In the genomic region with DNA sequence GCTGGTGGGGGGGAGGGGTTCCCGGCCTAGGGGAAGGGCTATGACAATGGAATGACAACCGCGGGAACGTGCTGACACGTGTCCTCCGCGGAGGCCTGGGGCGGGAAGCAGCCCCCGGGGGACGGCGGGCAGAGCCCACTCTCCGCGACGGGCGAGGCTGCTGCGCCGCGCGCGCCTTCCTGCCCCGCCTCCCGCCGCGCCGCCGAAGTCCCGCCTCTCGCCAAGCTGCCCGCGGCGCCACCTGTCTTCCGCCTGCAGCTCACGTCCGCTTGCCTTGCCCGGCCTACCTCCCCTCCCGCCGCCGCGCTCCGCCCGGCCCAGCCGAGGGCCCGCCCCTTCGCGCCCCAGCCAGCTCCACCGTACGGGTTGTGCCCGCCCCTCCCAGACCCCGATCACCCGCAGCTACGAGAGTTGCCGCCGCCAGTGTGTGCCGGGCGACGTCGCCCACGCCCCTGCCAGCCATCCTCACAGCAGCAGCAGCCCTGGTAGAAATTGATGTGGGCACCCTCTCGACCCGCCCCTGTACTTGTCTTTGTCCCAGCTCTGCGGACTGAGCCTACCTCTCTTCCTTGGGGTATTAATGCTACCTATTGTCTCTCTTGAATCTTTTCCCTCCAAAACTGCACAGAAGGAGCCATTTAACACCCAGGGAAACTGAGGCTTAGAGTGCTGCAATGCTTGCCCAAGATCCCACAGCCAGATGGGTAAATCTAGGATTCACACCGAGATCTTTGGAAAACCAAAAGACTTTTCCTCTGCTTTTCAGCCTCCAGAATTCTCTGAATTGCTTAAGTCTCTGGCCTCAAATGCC, we compare ENCODE assay signal across 1 cellular context.
TF ChIP-seq lines count a peak whose summit lies in the region.

Gene PARP16, minus strand, starts transcription at position 180 of the 811 bp plus-strand sequence. CDS start 457 bp downstream, outside the sequence.

TF ChIP-seq in HepG2, 621 proteins besides CTCF, POLR2A, EP300 and RAD21 (continued from another document and continues in another):
- TF ChIP-seq, protein P1, sequence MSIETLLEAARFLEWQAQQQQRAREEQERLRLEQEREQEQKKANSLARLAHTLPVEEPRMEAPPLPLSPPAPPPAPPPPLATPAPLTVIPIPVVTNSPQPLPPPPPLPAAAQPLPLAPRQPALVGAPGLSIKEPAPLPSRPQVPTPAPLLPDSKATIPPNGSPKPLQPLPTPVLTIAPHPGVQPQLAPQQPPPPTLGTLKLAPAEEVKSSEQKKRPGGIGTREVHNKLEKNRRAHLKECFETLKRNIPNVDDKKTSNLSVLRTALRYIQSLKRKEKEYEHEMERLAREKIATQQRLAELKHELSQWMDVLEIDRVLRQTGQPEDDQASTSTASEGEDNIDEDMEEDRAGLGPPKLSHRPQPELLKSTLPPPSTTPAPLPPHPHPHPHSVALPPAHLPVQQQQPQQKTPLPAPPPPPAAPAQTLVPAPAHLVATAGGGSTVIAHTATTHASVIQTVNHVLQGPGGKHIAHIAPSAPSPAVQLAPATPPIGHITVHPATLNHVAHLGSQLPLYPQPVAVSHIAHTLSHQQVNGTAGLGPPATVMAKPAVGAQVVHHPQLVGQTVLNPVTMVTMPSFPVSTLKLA (IDR thresholded peaks at IDR 0.05): no peak
- TF ChIP-seq GABPB1 (CRISPR knock-in tag; IDR thresholded peaks at IDR 0.05): peak; percentile 81
- peak; percentile 7 for TF ChIP-seq AGO2 (optimal IDR thresholded peaks at IDR 0.05; ENCODE audit: low read depth, low read length)
- TF ChIP-seq ZSCAN20 (CRISPR knock-in tag; IDR thresholded peaks at IDR 0.05; ENCODE audit: borderline replicate concordance): 0 out of 2 replicates have a peak, but pooled peaks have one; percentile 42
- no peak for TF ChIP-seq ZNF292 (CRISPR knock-in tag; IDR thresholded peaks at IDR 0.05; ENCODE audit: borderline replicate concordance, low read depth)
- TF ChIP-seq KLF6 (CRISPR knock-in tag; IDR thresholded peaks at IDR 0.05): 0 out of 2 replicates have a peak, but pooled peaks have one; percentile 46
- peak; percentile 88; the same call in 1 of the 2 replicates for TF ChIP-seq ZNF709 (CRISPR knock-in tag; IDR thresholded peaks at IDR 0.05)
- no peak for TF ChIP-seq SIX1 (CRISPR knock-in tag; IDR thresholded peaks at IDR 0.05; ENCODE audit: borderline replicate concordance)
- peak; percentile 27; the same call in 1 of the 2 replicates for TF ChIP-seq RXRB (CRISPR knock-in tag; IDR thresholded peaks at IDR 0.05; ENCODE audit: borderline replicate concordance)
- TF ChIP-seq ZNF891 (CRISPR knock-in tag; IDR thresholded peaks at IDR 0.05): no peak
- TF ChIP-seq NBN (conservative IDR thresholded peaks at IDR 0.05): no peak
- TF ChIP-seq SNAPC5 (CRISPR knock-in tag; IDR thresholded peaks at IDR 0.05; ENCODE audit: borderline replicate concordance): no peak
- TF ChIP-seq CHCHD3 (CRISPR knock-in tag; IDR thresholded peaks at IDR 0.05): no peak
- TF ChIP-seq CBX5 (CRISPR knock-in tag; IDR thresholded peaks at IDR 0.05; ENCODE audit: borderline replicate concordance): no peak
- TF ChIP-seq XRCC5 (optimal IDR thresholded peaks at IDR 0.05; ENCODE audit: low read length): no peak
- TF ChIP-seq ZNF367 (CRISPR knock-in tag; IDR thresholded peaks at IDR 0.05; ENCODE audit: borderline replicate concordance): no peak
- no peak for TF ChIP-seq ZNF75D (CRISPR knock-in tag; IDR thresholded peaks at IDR 0.05; ENCODE audit: borderline replicate concordance)
- no peak for TF ChIP-seq ZNF143 (CRISPR knock-in tag; IDR thresholded peaks at IDR 0.05)
- no peak for TF ChIP-seq ELK4 (CRISPR knock-in tag; IDR thresholded peaks at IDR 0.05; ENCODE audit: borderline replicate concordance)
- TF ChIP-seq EHMT2 (IDR thresholded peaks at IDR 0.05; ENCODE audit: borderline replicate concordance, low read depth, low read length): no peak
- TF ChIP-seq GPN1 (CRISPR knock-in tag; IDR thresholded peaks at IDR 0.05; ENCODE audit: borderline replicate concordance): no peak
- TF ChIP-seq, protein P2, sequence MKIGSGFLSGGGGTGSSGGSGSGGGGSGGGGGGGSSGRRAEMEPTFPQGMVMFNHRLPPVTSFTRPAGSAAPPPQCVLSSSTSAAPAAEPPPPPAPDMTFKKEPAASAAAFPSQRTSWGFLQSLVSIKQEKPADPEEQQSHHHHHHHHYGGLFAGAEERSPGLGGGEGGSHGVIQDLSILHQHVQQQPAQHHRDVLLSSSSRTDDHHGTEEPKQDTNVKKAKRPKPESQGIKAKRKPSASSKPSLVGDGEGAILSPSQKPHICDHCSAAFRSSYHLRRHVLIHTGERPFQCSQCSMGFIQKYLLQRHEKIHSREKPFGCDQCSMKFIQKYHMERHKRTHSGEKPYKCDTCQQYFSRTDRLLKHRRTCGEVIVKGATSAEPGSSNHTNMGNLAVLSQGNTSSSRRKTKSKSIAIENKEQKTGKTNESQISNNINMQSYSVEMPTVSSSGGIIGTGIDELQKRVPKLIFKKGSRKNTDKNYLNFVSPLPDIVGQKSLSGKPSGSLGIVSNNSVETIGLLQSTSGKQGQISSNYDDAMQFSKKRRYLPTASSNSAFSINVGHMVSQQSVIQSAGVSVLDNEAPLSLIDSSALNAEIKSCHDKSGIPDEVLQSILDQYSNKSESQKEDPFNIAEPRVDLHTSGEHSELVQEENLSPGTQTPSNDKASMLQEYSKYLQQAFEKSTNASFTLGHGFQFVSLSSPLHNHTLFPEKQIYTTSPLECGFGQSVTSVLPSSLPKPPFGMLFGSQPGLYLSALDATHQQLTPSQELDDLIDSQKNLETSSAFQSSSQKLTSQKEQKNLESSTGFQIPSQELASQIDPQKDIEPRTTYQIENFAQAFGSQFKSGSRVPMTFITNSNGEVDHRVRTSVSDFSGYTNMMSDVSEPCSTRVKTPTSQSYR (CRISPR knock-in tag; IDR thresholded peaks at IDR 0.05; ENCODE audit: borderline replicate concordance): 0 out of 2 replicates have a peak, but pooled peaks have one; percentile 25
- TF ChIP-seq ZBTB33 (CRISPR knock-in tag; IDR thresholded peaks at IDR 0.05): no peak
- TF ChIP-seq HMG20A (CRISPR knock-in tag; IDR thresholded peaks at IDR 0.05; ENCODE audit: borderline replicate concordance): no peak
- TF ChIP-seq ELF3 (CRISPR knock-in tag; IDR thresholded peaks at IDR 0.05): peak; percentile 75
- no peak for TF ChIP-seq ETV6 (CRISPR knock-in tag; conservative IDR thresholded peaks at IDR 0.05)
- TF ChIP-seq MAF1 (CRISPR knock-in tag; IDR thresholded peaks at IDR 0.05; ENCODE audit: borderline replicate concordance): no peak
- TF ChIP-seq TRIM24 (CRISPR knock-in tag; IDR thresholded peaks at IDR 0.05): no peak
- no peak for TF ChIP-seq TEF (CRISPR knock-in tag; IDR thresholded peaks at IDR 0.05)
- no peak for TF ChIP-seq ZNF101 (CRISPR knock-in tag; IDR thresholded peaks at IDR 0.05; ENCODE audit: borderline replicate concordance, low read depth)
- TF ChIP-seq NFKB2 (CRISPR knock-in tag; IDR thresholded peaks at IDR 0.05; ENCODE audit: borderline replicate concordance): peak; percentile 80; the same call in 1 of the 2 replicates
- no peak for TF ChIP-seq FOXA3 (CRISPR knock-in tag; IDR thresholded peaks at IDR 0.05)
- no peak for TF ChIP-seq KDM3A (CRISPR knock-in tag; IDR thresholded peaks at IDR 0.05; ENCODE audit: low read depth)
- TF ChIP-seq ZNF564 (CRISPR knock-in tag; IDR thresholded peaks at IDR 0.05): 0 out of 2 replicates have a peak, but pooled peaks have one; percentile 34
- TF ChIP-seq STAT5B (CRISPR knock-in tag; IDR thresholded peaks at IDR 0.05): no peak
- TF ChIP-seq ZNF800 (CRISPR knock-in tag; IDR thresholded peaks at IDR 0.05): no peak; the same call in 1 of the 2 replicates
- no peak for TF ChIP-seq FIP1L1 (IDR thresholded peaks at IDR 0.05; ENCODE audit: borderline replicate concordance, insufficient read depth, low read depth, low read length)
- no peak for TF ChIP-seq ZMYM2 (CRISPR knock-in tag; IDR thresholded peaks at IDR 0.05)
- TF ChIP-seq ZNF567 (CRISPR knock-in tag; IDR thresholded peaks at IDR 0.05; ENCODE audit: borderline replicate concordance): no peak
- TF ChIP-seq ZNF598 (CRISPR knock-in tag; IDR thresholded peaks at IDR 0.05; ENCODE audit: borderline replicate concordance): no peak
- no peak for TF ChIP-seq ATAD3A (CRISPR knock-in tag; IDR thresholded peaks at IDR 0.05)
- TF ChIP-seq ZNF10 (CRISPR knock-in tag; IDR thresholded peaks at IDR 0.05; ENCODE audit: borderline replicate concordance, low read depth): no peak
- no peak for TF ChIP-seq HOXA7 (CRISPR knock-in tag; IDR thresholded peaks at IDR 0.05)
- no peak; the same call in 1 of the 2 replicates for TF ChIP-seq ZNF761 (CRISPR knock-in tag; conservative IDR thresholded peaks at IDR 0.05)
- TF ChIP-seq NR2F1 (CRISPR knock-in tag; IDR thresholded peaks at IDR 0.05): no peak
- TF ChIP-seq ZBTB43 (CRISPR knock-in tag; conservative IDR thresholded peaks at IDR 0.05): peak; percentile 74
- no peak for TF ChIP-seq ZNF484 (CRISPR knock-in tag; IDR thresholded peaks at IDR 0.05; ENCODE audit: borderline replicate concordance, low read depth)
- TF ChIP-seq ZNF337 (CRISPR knock-in tag; IDR thresholded peaks at IDR 0.05; ENCODE audit: borderline replicate concordance, low read depth): no peak
- TF ChIP-seq ZNF205 (CRISPR knock-in tag; IDR thresholded peaks at IDR 0.05): no peak
- TF ChIP-seq HNF4A (CRISPR knock-in tag; IDR thresholded peaks at IDR 0.05): no peak
- no peak for TF ChIP-seq ZNF124 (CRISPR knock-in tag; IDR thresholded peaks at IDR 0.05)
- TF ChIP-seq ZNF333 (CRISPR knock-in tag; IDR thresholded peaks at IDR 0.05; ENCODE audit: borderline replicate concordance): no peak
- no peak for TF ChIP-seq ZSCAN5A (CRISPR knock-in tag; IDR thresholded peaks at IDR 0.05; ENCODE audit: borderline replicate concordance)
- TF ChIP-seq RBM22 (optimal IDR thresholded peaks at IDR 0.05; ENCODE audit: low read length): no peak
- TF ChIP-seq ZNF616 (CRISPR knock-in tag; IDR thresholded peaks at IDR 0.05; ENCODE audit: low read depth): peak; percentile 69; the same call in 1 of the 2 replicates
- TF ChIP-seq ZNF446 (CRISPR knock-in tag; IDR thresholded peaks at IDR 0.05): 0 out of 2 replicates have a peak, but pooled peaks have one; percentile 33
- no peak for TF ChIP-seq MIER2 (CRISPR knock-in tag; IDR thresholded peaks at IDR 0.05)
